8 cellular contexts compared by ENCODE assay signal in genomic region chr12:77049767-77050353, GRCh38. TPM values are rescaled to one million over a fixed set of nuclear protein-coding genes. Genes with fewer than 3 reads are reported as not detected.
DNase-seq lines count a peak whose midpoint lies in the region; ATAC-seq and TF ChIP-seq lines count a peak whose summit lies in the region.

No MANE protein-coding gene starts in this region.

- H3K4me1 ChIP-seq in GM23338 (ENCODE audit: insufficient read depth), result no peaks in the 10 kb centered on the region

- no peaks in the 10 kb centered on the region for H3K27me3 ChIP-seq in GM23338 (ENCODE audit: insufficient read depth)

- H3K9me3 Mint-ChIP-seq in activated naive CD8-positive, alpha-beta T cell treated with anti-CD3 and anti-CD28 coated beads, Interleukin-2, amount 10 ng/mL, durations not matched to agents 7 days and 5 days, result no peaks in the 10 kb centered on the region
- H3K9me3 Mint-ChIP-seq in activated naive CD8-positive, alpha-beta T cell treated with anti-CD3 and anti-CD28 coated beads for 36 hours, result no peaks in the 10 kb centered on the region
- no peaks in the 10 kb centered on the region for H3K9me3 Mint-ChIP-seq in GM23338
- no peaks in the 10 kb centered on the region for H3K9me3 Mint-ChIP-seq in central memory CD8-positive, alpha-beta T cell

- no peak overlapping the region for H3K4me3 Mint-ChIP-seq in activated naive CD8-positive, alpha-beta T cell treated with anti-CD3 and anti-CD28 coated beads, Interleukin-2, amount 10 ng/mL, durations not matched to agents 7 days and 5 days
- H3K4me3 Mint-ChIP-seq in activated naive CD8-positive, alpha-beta T cell treated with anti-CD3 and anti-CD28 coated beads for 36 hours, result no peak overlapping the region
- H3K4me3 Mint-ChIP-seq in GM23338, result no peak overlapping the region
- H3K4me3 Mint-ChIP-seq in central memory CD8-positive, alpha-beta T cell, result no peak overlapping the region

- POLR2A ChIA-PET in activated naive CD8-positive, alpha-beta T cell treated with anti-CD3 and anti-CD28 coated beads, Interleukin-2, amount 10 ng/mL, durations not matched to agents 7 days and 5 days (lab: Charles Lee), result no interaction called here

- no peak overlapping the region for H3K27ac Mint-ChIP-seq in activated naive CD8-positive, alpha-beta T cell treated with anti-CD3 and anti-CD28 coated beads, Interleukin-2, amount 10 ng/mL, durations not matched to agents 7 days and 5 days
- no peak overlapping the region for H3K27ac Mint-ChIP-seq in activated naive CD8-positive, alpha-beta T cell treated with anti-CD3 and anti-CD28 coated beads for 36 hours
- no peak overlapping the region for H3K27ac Mint-ChIP-seq in GM23338
- H3K27ac Mint-ChIP-seq in central memory CD8-positive, alpha-beta T cell (ENCODE audit: low read depth), result no peak overlapping the region

- no peak overlapping the region for H3K4me3 ChIP-seq in GM23338
- H3K4me3 ChIP-seq in Jurkat, Clone E6-1 (ENCODE audit: low read length), result no peak overlapping the region

- DNase-seq in activated naive CD8-positive, alpha-beta T cell treated with anti-CD3 and anti-CD28 coated beads, Interleukin-2, amount 10 ng/mL, durations not matched to agents 7 days and 5 days, result no peak
- DNase-seq in activated naive CD8-positive, alpha-beta T cell treated with anti-CD3 and anti-CD28 coated beads for 36 hours, result no peak
- DNase-seq in GM23338 (ENCODE audit: low spot score), result peak; percentile 68
- peak; percentile 82 for DNase-seq in Jurkat, Clone E6-1 (ENCODE audit: low read depth, low spot score)
- DNase-seq in NOMO-1 treated with DMSO at 0.1 percent for 48 hours (lab: John Stamatoyannopoulos, UW; ENCODE audit: unreplicated experiment), result peak; percentile 45
- no peak for DNase-seq in central memory CD8-positive, alpha-beta T cell (ENCODE audit: low spot score in 2 of 2)
- peak; percentile 50 for DNase-seq in medulla oblongata (ENCODE audit: extremely low spot score)
- DNase-seq in activated gamma-delta T cell treated with Interleukin-2 at 50 U/mL for 16 hours, result no peak

- peak; percentile 92 for ATAC-seq in activated naive CD8-positive, alpha-beta T cell treated with anti-CD3 and anti-CD28 coated beads, Interleukin-2, amount 10 ng/mL, durations not matched to agents 7 days and 5 days (ENCODE audit: low read depth)
- peak; percentile 45; the same call in 2 of the 3 replicates for ATAC-seq in GM23338
- ATAC-seq in central memory CD8-positive, alpha-beta T cell (replicated peaks; ENCODE audit: extremely low read depth, poor library complexity, severe bottlenecking), result peak; percentile 90

- H2AFZ ChIP-seq in GM23338, result no peak overlapping the region

- no peaks in the 10 kb centered on the region for H3F3A ChIP-seq in GM23338 (replicated peaks; ENCODE audit: low read depth)

- H3K4me2 ChIP-seq in GM23338, result no peak overlapping the region

- H3K4me1 Mint-ChIP-seq in activated naive CD8-positive, alpha-beta T cell treated with anti-CD3 and anti-CD28 coated beads, Interleukin-2, amount 10 ng/mL, durations not matched to agents 7 days and 5 days, result peaks cover 1% of the 10 kb centered on the region
- no peaks in the 10 kb centered on the region for H3K4me1 Mint-ChIP-seq in activated naive CD8-positive, alpha-beta T cell treated with anti-CD3 and anti-CD28 coated beads for 36 hours
- no peaks in the 10 kb centered on the region for H3K4me1 Mint-ChIP-seq in GM23338
- peaks cover 5% of the 10 kb centered on the region for H3K4me1 Mint-ChIP-seq in central memory CD8-positive, alpha-beta T cell

- no peak overlapping the region for H3K27ac ChIP-seq in GM23338 (ENCODE audit: low read depth)

- TF ChIP-seq CTCF in GM23338 (conservative IDR thresholded peaks at IDR 0.05; ENCODE audit: low read depth in 2 of 2), result peak; percentile 73 to 82

- peaks cover 31% of the 10 kb centered on the region for H3K36me3 Mint-ChIP-seq in activated naive CD8-positive, alpha-beta T cell treated with anti-CD3 and anti-CD28 coated beads, Interleukin-2, amount 10 ng/mL, durations not matched to agents 7 days and 5 days
- peaks cover 18% of the 10 kb centered on the region for H3K36me3 Mint-ChIP-seq in activated naive CD8-positive, alpha-beta T cell treated with anti-CD3 and anti-CD28 coated beads for 36 hours
- peaks cover 52% of the 10 kb centered on the region for H3K36me3 Mint-ChIP-seq in GM23338 (ENCODE audit: low read depth)
- H3K36me3 Mint-ChIP-seq in central memory CD8-positive, alpha-beta T cell (ENCODE audit: insufficient read depth), result peaks cover 1% of the 10 kb centered on the region

- H3K79me2 ChIP-seq in GM23338 (replicated peaks; ENCODE audit: insufficient read depth), result peaks cover 12% of the 10 kb centered on the region; the same call in 1 of the 2 replicates

- 0 out of 2 replicates have a peak, but pooled peaks cover 5% of the 10 kb centered on the region for H4K20me1 ChIP-seq in GM23338 (replicated peaks; ENCODE audit: insufficient read depth)

- no peaks in the 10 kb centered on the region for H3K9me2 ChIP-seq in GM23338 (ENCODE audit: insufficient read depth)

- no peaks in the 10 kb centered on the region for H3K27me3 Mint-ChIP-seq in activated naive CD8-positive, alpha-beta T cell treated with anti-CD3 and anti-CD28 coated beads, Interleukin-2, amount 10 ng/mL, durations not matched to agents 7 days and 5 days
- peaks cover 3% of the 10 kb centered on the region for H3K27me3 Mint-ChIP-seq in activated naive CD8-positive, alpha-beta T cell treated with anti-CD3 and anti-CD28 coated beads for 36 hours
- no peaks in the 10 kb centered on the region for H3K27me3 Mint-ChIP-seq in GM23338 (ENCODE audit: insufficient read depth, low read depth, poor library complexity)
- H3K27me3 Mint-ChIP-seq in central memory CD8-positive, alpha-beta T cell, result no peaks in the 10 kb centered on the region

- peaks cover 37% of the 10 kb centered on the region for H3K36me3 ChIP-seq in GM23338 (ENCODE audit: insufficient read depth)

TF ChIP-seq in GM23338, 12 proteins besides CTCF, POLR2A, EP300 and RAD21 (continues in another document):
- TF ChIP-seq CREB1 (CRISPR knock-in tag; IDR thresholded peaks at IDR 0.05; ENCODE audit: low read depth) (no peak), NANOG (IDR thresholded peaks at IDR 0.05; ENCODE audit: borderline replicate concordance) (no peak)

RNA-seq across cellular contexts. Expression of gene E2F7, which starts 15.5 kb away (rescaled TPM):
- total RNA-seq in activated naive CD8-positive, alpha-beta T cell treated with anti-CD3 and anti-CD28 coated beads, Interleukin-2, amount 10 ng/mL, durations not matched to agents 7 days and 5 days, result 10 to 100 TPM; 15.0 to 20.3 TPM
- total RNA-seq in activated naive CD8-positive, alpha-beta T cell treated with anti-CD3 and anti-CD28 coated beads for 36 hours, result 1 to 10 TPM; 6.3 to 6.9 TPM
- 22.3 and 31.8 TPM in 2 replicates for total RNA-seq in GM23338 (2014; rRNA removed; shearing (Covaris generic))
- polyA plus RNA-seq in GM23338 (2016; fragmentation: Nextera tagmentation; extraction: Ambion mirVana), result 40.3 and 43.9 TPM in 2 replicates
- polyA plus RNA-seq in Jurkat, Clone E6-1 (2012; ENCODE audit: insufficient read depth, insufficient read length), result 15.0 TPM

Comparison
In these comparisons a context has a peak if more than half of its experiments do, and no peak if none do; other contexts are left out.
1. DNase-seq: peak in GM23338 (single experiment), Jurkat, Clone E6-1 (single experiment), NOMO-1 treated with DMSO at 0.1 percent for 48 hours (single experiment) and medulla oblongata (single experiment); none in activated naive CD8-positive, alpha-beta T cell treated with anti-CD3 and anti-CD28 coated beads, Interleukin-2, amount 10 ng/mL, durations not matched to agents 7 days and 5 days (single experiment), activated naive CD8-positive, alpha-beta T cell treated with anti-CD3 and anti-CD28 coated beads for 36 hours (single experiment), central memory CD8-positive, alpha-beta T cell (0 of 2) and activated gamma-delta T cell treated with Interleukin-2 at 50 U/mL for 16 hours (single experiment).
2. Peak in every context shown above with its lines, with median percentiles within 50 percentile points of each other: ATAC-seq.